ENCODE assay signal across 2 cellular contexts in genomic region chr10:61987951-61988379, GRCh38.
TF ChIP-seq lines count a peak whose summit lies in the region.

No MANE protein-coding gene starts in this region.

TF ChIP-seq in liver, 16 proteins besides CTCF, POLR2A, EP300 and RAD21 (continued from another document):
- no peak for TF ChIP-seq REST (IDR thresholded peaks at IDR 0.05)
- TF ChIP-seq GABPA (IDR thresholded peaks at IDR 0.05 in 1 of 2, conservative IDR thresholded peaks at IDR 0.05 in 1 of 2): no peak
- no peak for TF ChIP-seq SP1 (IDR thresholded peaks at IDR 0.05)
- TF ChIP-seq FOXA1 (IDR thresholded peaks at IDR 0.05): no peak
- TF ChIP-seq ATF3 (IDR thresholded peaks at IDR 0.05): no peak
- TF ChIP-seq YY1 (IDR thresholded peaks at IDR 0.05): no peak

TF ChIP-seq in HepG2, 621 proteins besides CTCF, POLR2A, EP300 and RAD21 (continued from another document):
- TF ChIP-seq PRDM15 (CRISPR knock-in tag; IDR thresholded peaks at IDR 0.05) (no peak), ZBTB2 (CRISPR knock-in tag; IDR thresholded peaks at IDR 0.05; ENCODE audit: low read depth) (no peak)
TF ChIP-seq in HepG2: peak in this region for 0.
